ENCODE assay signal across 27 cellular contexts in the genomic region with DNA sequence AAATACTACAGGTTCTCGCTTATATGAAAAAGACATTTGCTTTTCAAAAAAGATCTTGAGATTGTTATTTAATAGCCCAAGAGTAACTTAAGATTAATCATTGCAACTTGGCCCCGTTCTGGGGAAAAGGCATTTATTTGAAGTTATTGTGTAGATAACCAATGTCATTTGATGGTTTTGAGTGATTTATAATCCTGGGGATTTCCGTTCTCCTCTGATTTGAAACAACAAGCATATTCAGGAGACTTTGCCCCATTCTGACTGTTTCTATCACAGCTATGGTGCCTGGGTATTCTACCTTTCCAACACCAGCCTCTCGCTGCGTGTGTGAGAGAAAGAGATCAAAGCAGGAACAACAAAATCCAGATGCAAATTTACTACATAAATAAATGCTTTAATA.
"Had no signal": no experiment of that assay in that cellular context is flagged by ENCODE, and none has a peak within 500 bp of the region (broad histone marks: within the 10 kb centered on the region; RNA-seq: fewer than 3 reads in every experiment).

No MANE protein-coding gene starts in this region.

- H3K4me3 ChIP-seq: left lung, lower lobe of right lung, pancreas, prostate gland, right lobe of liver, stomach, testis, thyroid gland, transverse colon, upper lobe of left lung, vagina had no signal

- H3K9me3 Mint-ChIP-seq: nephron, neural crest cell had no signal

- H3K9me3 ChIP-seq: left lung, lower lobe of right lung, pancreas, prostate gland, right lobe of liver, stomach, testis, thyroid gland, transverse colon, upper lobe of left lung, vagina had no signal

- H3K4me1 Mint-ChIP-seq: naive thymus-derived CD8-positive, alpha-beta T cell; stimulated activated naive B cell treated with anti-CD40 and anti-IgM and Interleukin-4, amounts not matched to agents 10 μg/mL and 1 μg/mL and 100 μg/mL, for 72 hours had no signal

- H3K36me3 ChIP-seq: left lung, lower lobe of right lung, pancreas, prostate gland, right lobe of liver, stomach, thyroid gland, transverse colon, upper lobe of left lung, vagina had no signal

- H3K4me3 Mint-ChIP-seq: naive thymus-derived CD8-positive, alpha-beta T cell; nephron; neural crest cell; stimulated activated naive B cell treated with anti-CD40 and anti-IgM and Interleukin-4, amounts not matched to agents 10 μg/mL and 1 μg/mL and 100 μg/mL, for 72 hours had no signal

- DNase-seq: hypothalamus; islet precursor cell; left colon; left lung; lower lobe of right lung; mammary epithelial cell; mesenchymal stem cell; naive thymus-derived CD8-positive, alpha-beta T cell; nucleus accumbens; pancreas; posterior cingulate gyrus; right lobe of liver; stimulated activated CD4-positive, alpha-beta T cell treated with anti-CD3 and anti-CD28 coated beads, Interleukin-12 subunit alpha, Interleukin-12 subunit beta, amount 100 ng/mL, for 4 hours; stimulated activated CD4-positive, alpha-beta T cell treated with anti-CD3 and anti-CD28 coated beads, Interleukin-15, amount 100 ng/mL, for 24 hours; stimulated activated CD4-positive, alpha-beta T cell treated with anti-CD3 and anti-CD28 coated beads, Interleukin-2, amount 100 ng/mL, for 24 hours; stimulated activated CD4-positive, alpha-beta T cell treated with anti-CD3 and anti-CD28 coated beads, Interleukin-4, amount 100 ng/mL, for 1 hour; stimulated activated naive B cell treated with anti-CD40 and anti-IgM and Interleukin-4, amounts not matched to agents 10 μg/mL and 1 μg/mL and 100 μg/mL, for 72 hours; stimulated activated naive CD8-positive, alpha-beta T cell treated with anti-CD3 and anti-CD28 coated beads, Interleukin-15, Interleukin-2, amounts not matched to agents 100 U/mL and 50 U/mL, for 24 hours; stomach; testis; thyroid gland; transverse colon; upper lobe of left lung had no signal

- H3K4me1 ChIP-seq: left lung, lower lobe of right lung, pancreas, prostate gland, testis, transverse colon, upper lobe of left lung had no signal

- H3K27ac ChIP-seq: left lung, lower lobe of right lung, prostate gland, right lobe of liver, stomach, testis, thyroid gland, transverse colon, upper lobe of left lung, vagina had no signal

- H3K27ac Mint-ChIP-seq: naive thymus-derived CD8-positive, alpha-beta T cell; nephron; stimulated activated naive B cell treated with anti-CD40 and anti-IgM and Interleukin-4, amounts not matched to agents 10 μg/mL and 1 μg/mL and 100 μg/mL, for 72 hours had no signal

- H3K36me3 Mint-ChIP-seq: naive thymus-derived CD8-positive, alpha-beta T cell; stimulated activated naive B cell treated with anti-CD40 and anti-IgM and Interleukin-4, amounts not matched to agents 10 μg/mL and 1 μg/mL and 100 μg/mL, for 72 hours had no signal

- H3K27me3 ChIP-seq: left lung, pancreas, right lobe of liver, stomach, testis, thyroid gland, transverse colon, upper lobe of left lung, vagina had no signal

- ATAC-seq: left colon; left lung; lower lobe of right lung; naive thymus-derived CD8-positive, alpha-beta T cell; stimulated activated naive B cell treated with anti-CD40 and anti-IgM and Interleukin-4, amounts not matched to agents 10 μg/mL and 1 μg/mL and 100 μg/mL, for 72 hours; stimulated activated naive CD8-positive, alpha-beta T cell treated with anti-CD3 and anti-CD28 coated beads, Interleukin-15, Interleukin-2, amounts not matched to agents 100 U/mL and 50 U/mL, for 24 hours had no signal
